ENCODE assay signal across 24 cellular contexts in the genomic region with DNA sequence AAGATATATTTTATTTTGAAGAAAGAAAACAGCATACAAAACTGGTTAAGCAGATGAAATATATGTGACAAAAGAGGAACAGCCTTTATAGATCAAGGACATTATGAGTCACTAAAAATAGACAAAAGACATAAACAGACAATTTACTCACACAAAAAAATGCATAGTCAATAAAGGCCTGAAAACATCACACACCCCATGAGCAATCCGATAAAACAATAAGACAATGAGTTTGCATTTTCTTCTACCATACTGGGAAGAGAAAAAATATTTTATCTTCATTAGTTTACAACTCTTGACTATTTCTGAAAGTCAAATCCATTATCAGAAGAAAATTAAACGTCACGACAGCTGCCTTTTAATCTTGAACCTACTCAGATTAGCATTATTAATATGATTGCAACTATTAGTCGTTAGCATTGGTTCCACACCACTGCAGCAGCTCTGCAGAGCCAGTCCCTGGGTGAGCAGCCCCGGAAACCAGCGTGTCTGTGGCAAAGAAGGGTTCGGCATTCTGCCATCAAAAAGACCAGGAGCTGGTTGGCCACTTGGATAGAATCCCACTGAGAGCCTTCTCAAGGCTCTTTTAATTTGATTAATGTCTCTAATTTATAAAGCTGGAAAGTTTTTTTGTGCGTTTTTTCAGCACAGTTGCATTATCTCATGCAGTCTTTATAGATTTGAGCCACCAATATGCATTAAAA.
"Had no signal": no experiment of that assay in that cellular context is flagged by ENCODE, and none has a peak within 500 bp of the region (broad histone marks: within the 10 kb centered on the region; RNA-seq: fewer than 3 reads in every experiment).

No MANE protein-coding gene starts in this region.

- H3K9me3 ChIP-seq: lower lobe of right lung, mucosa of descending colon, neutrophil, pancreas, right lobe of liver, suprapubic skin, transverse colon, upper lobe of right lung, uterus had no signal

- H3K27ac ChIP-seq: lower lobe of right lung, neutrophil, pancreas, right lobe of liver, suprapubic skin, transverse colon, upper lobe of right lung, uterus had no signal

- H3K4me1 Mint-ChIP-seq: memory B cell; mesothelial cell of epicardium; naive B cell; neural crest cell; stimulated activated naive CD8-positive, alpha-beta T cell treated with anti-CD3 and anti-CD28 coated beads, Interleukin-15, amount 100 ng/mL, for 72 hours had no signal

- H3K36me3 Mint-ChIP-seq: memory B cell; mesothelial cell of epicardium; naive B cell; natural killer cell treated with Interleukin-12 subunit alpha and Interleukin-12 subunit beta and Interleukin-15 and Interleukin-18, amount 100 ng/mL, for 72 hours had no signal

- H3K4me1 ChIP-seq: lower lobe of right lung, pancreas, right lobe of liver, suprapubic skin, transverse colon, upper lobe of right lung, uterus had no signal

- ATAC-seq: left ventricle myocardium superior; lower lobe of right lung; mucosa of descending colon; natural killer cell treated with Interleukin-12 subunit alpha and Interleukin-12 subunit beta and Interleukin-15 and Interleukin-18, amount 100 ng/mL, for 72 hours; pancreas; right lobe of liver; stimulated activated naive CD8-positive, alpha-beta T cell treated with anti-CD3 and anti-CD28 coated beads, Interleukin-15, amount 100 ng/mL, for 72 hours; upper lobe of right lung had no signal

- H3K9me3 Mint-ChIP-seq: dendritic cell treated with granulocyte-macrophage colony-stimulating factor and Interleukin-4, amounts not matched to agents 40 ng/mL and 50 ng/mL, for 4 days; mesothelial cell of epicardium; natural killer cell treated with Interleukin-12 subunit alpha and Interleukin-12 subunit beta and Interleukin-15 and Interleukin-18, amount 100 ng/mL, for 72 hours; stimulated activated naive CD8-positive, alpha-beta T cell treated with anti-CD3 and anti-CD28 coated beads, Interleukin-15, amount 100 ng/mL, for 72 hours had no signal

- DNase-seq: effector memory CD4-positive, alpha-beta T cell; erythroblast; left ventricle myocardium superior; lower lobe of right lung; mucosa of descending colon; naive B cell; pancreas; right lobe of liver; small intestine; stimulated activated CD4-positive, alpha-beta T cell treated with anti-CD3 and anti-CD28 coated beads, Interleukin-1b, Interleukin-23, amount 100 ng/mL, for 48 hours; stimulated activated CD4-positive, alpha-beta T cell treated with anti-CD3 and anti-CD28 coated beads, Interleukin-4, amount 100 ng/mL, for 1 hour; stimulated activated CD8-positive, alpha-beta memory T cell treated with anti-CD3 and anti-CD28 coated beads, Interleukin-4, amount 100 ng/mL, for 48 hours; stimulated activated naive CD4-positive, alpha-beta T cell; stimulated activated naive CD8-positive, alpha-beta T cell treated with anti-CD3 and anti-CD28 coated beads, Interleukin-15, amount 100 ng/mL, for 72 hours; transverse colon; upper lobe of right lung; uterus had no signal

- H3K27ac Mint-ChIP-seq: dendritic cell treated with granulocyte-macrophage colony-stimulating factor and Interleukin-4, amounts not matched to agents 40 ng/mL and 50 ng/mL, for 4 days; memory B cell; mesothelial cell of epicardium; naive B cell; natural killer cell treated with Interleukin-12 subunit alpha and Interleukin-12 subunit beta and Interleukin-15 and Interleukin-18, amount 100 ng/mL, for 72 hours; stimulated activated naive CD8-positive, alpha-beta T cell treated with anti-CD3 and anti-CD28 coated beads, Interleukin-15, amount 100 ng/mL, for 72 hours had no signal

- H3K27me3 ChIP-seq: neutrophil, pancreas, right lobe of liver, suprapubic skin, transverse colon, uterus had no signal

- H3K4me3 ChIP-seq: lower lobe of right lung, mucosa of descending colon, pancreas, right lobe of liver, suprapubic skin, transverse colon, upper lobe of right lung, uterus had no signal

- H3K27me3 Mint-ChIP-seq: stimulated activated naive CD8-positive, alpha-beta T cell treated with anti-CD3 and anti-CD28 coated beads, Interleukin-15, amount 100 ng/mL, for 72 hours had no signal

- H3K4me3 Mint-ChIP-seq: dendritic cell treated with granulocyte-macrophage colony-stimulating factor and Interleukin-4, amounts not matched to agents 40 ng/mL and 50 ng/mL, for 4 days; memory B cell; mesothelial cell of epicardium; naive B cell; natural killer cell treated with Interleukin-12 subunit alpha and Interleukin-12 subunit beta and Interleukin-15 and Interleukin-18, amount 100 ng/mL, for 72 hours; neural crest cell; stimulated activated naive CD8-positive, alpha-beta T cell treated with anti-CD3 and anti-CD28 coated beads, Interleukin-15, amount 100 ng/mL, for 72 hours had no signal

- H3K36me3 ChIP-seq: lower lobe of right lung, neutrophil, pancreas, right lobe of liver, suprapubic skin, transverse colon, upper lobe of right lung, uterus had no signal
